ENCODE assay signal across 11 cellular contexts in the genomic region with DNA sequence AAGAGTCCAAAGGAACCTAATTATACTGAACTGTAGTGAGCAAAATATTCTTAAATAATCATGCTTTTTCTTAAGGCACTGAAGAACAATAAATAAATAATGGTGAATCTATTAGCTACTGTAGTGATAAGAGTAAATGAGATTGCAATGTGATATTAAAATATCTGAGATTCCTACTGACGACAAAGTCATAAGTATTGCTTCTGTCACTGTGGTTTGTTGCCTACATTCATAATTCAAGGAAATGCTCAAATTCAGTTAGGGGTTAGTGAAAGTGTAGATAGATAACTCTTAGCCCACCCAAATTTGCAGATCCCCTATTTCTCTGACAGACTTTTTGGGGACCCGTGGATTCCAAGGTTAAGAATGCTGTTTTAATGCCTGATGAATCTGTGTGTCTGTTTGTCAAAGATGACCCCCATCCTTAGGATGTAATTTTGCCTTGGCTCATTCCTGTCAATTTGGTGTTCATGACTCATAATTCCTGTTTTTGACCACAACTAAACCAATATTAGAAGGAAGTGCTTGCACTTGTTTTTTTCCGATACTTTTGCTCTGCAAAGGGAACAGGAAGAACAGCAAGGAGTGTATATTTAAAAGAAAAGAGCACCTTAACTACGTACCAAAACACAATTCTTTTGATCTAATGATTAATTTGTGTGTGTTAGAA.
A peak's percentile ranks its signal among the peaks of the same experiment; 100 is the strongest.
DNase-seq lines count a peak whose midpoint lies in the region; ATAC-seq and TF ChIP-seq lines count a peak whose summit lies in the region.
"Had no signal": no experiment of that assay in that cellular context is flagged by ENCODE, and none has a peak within 500 bp of the region (broad histone marks: within the 10 kb centered on the region; RNA-seq: fewer than 3 reads in every experiment).

No MANE protein-coding gene starts in this region.

- H3K36me3 ChIP-seq in cardiac muscle cell (no peaks in the 10 kb centered on the region), body of pancreas (replicated peaks in 1 of 2; ENCODE audit: insufficient read depth in 1 of 2, low read depth in 2 of 2) (no peaks in the 10 kb centered on the region), lung (ENCODE audit: control insufficient read depth in 2 of 2, insufficient read depth in 2 of 2, low read length in 2 of 2) (no peaks in the 10 kb centered on the region), upper lobe of right lung (no peaks in the 10 kb centered on the region)

- H3K9me3 ChIP-seq in cardiac muscle cell (ENCODE audit: low read depth) (no peaks in the 10 kb centered on the region), right cardiac atrium (ENCODE audit: control insufficient read depth, low read length) (no peaks in the 10 kb centered on the region), body of pancreas (peaks cover 0 to 2% (median 0%) of the 10 kb centered on the region in 3 donors), lung (ENCODE audit: control insufficient read depth in 2 of 2, insufficient read depth in 1 of 2, low read length in 1 of 2) (no peaks in the 10 kb centered on the region), upper lobe of right lung (no peaks in the 10 kb centered on the region)

- no peak for TF ChIP-seq CTCF in cardiac muscle cell (IDR thresholded peaks at IDR 0.05; ENCODE audit: low read depth, low read length)
- TF ChIP-seq CTCF in body of pancreas (IDR thresholded peaks at IDR 0.05), result no peak
- no peak for TF ChIP-seq CTCF in lung (IDR thresholded peaks at IDR 0.05; ENCODE audit: control extremely low read depth, extremely low read depth)
- TF ChIP-seq CTCF in upper lobe of right lung (IDR thresholded peaks at IDR 0.05), result no peak

- peak overlapping the region; percentile 92 for H3K27ac ChIP-seq in cardiac muscle cell
- no peak overlapping the region for H3K27ac ChIP-seq in right cardiac atrium (ENCODE audit: low read length)
- peak overlapping the region; percentile 76 to 98 (median 91) for H3K27ac ChIP-seq in body of pancreas
- H3K27ac ChIP-seq in lung (ENCODE audit: low read depth in 1 of 2, low read length in 1 of 2), result peak overlapping the region; percentile 45 to 79
- H3K27ac ChIP-seq in upper lobe of right lung, result peak overlapping the region; percentile 92

- no peak overlapping the region for H3K4me3 ChIP-seq in cardiac muscle cell
- H3K4me3 ChIP-seq in right cardiac atrium (ENCODE audit: low read length), result no peak overlapping the region
- no peak overlapping the region for H3K4me3 ChIP-seq in body of pancreas
- H3K4me3 ChIP-seq in lung, result no peak overlapping the region
- H3K4me3 ChIP-seq in upper lobe of right lung, result no peak overlapping the region

- peaks cover 34% of the 10 kb centered on the region for H3K4me1 ChIP-seq in cardiac muscle cell (ENCODE audit: low read depth)
- peaks cover 7% of the 10 kb centered on the region for H3K4me1 ChIP-seq in right cardiac atrium (ENCODE audit: control insufficient read depth, insufficient read depth, low read length)
- peaks cover 78% of the 10 kb centered on the region for H3K4me1 ChIP-seq in body of pancreas
- H3K4me1 ChIP-seq in lung (ENCODE audit: control insufficient read depth in 2 of 2, insufficient read depth in 2 of 2, low read length in 2 of 2), result peaks cover 4 to 31% of the 10 kb centered on the region in 2 donors
- H3K4me1 ChIP-seq in upper lobe of right lung, result peaks cover 55% of the 10 kb centered on the region

- no peak for TF ChIP-seq POLR2A in body of pancreas (IDR thresholded peaks at IDR 0.05)

- ATAC-seq in right cardiac atrium, result no peak
- ATAC-seq in body of pancreas, result no peak
- no peak for ATAC-seq in lung (ENCODE audit: insufficient read depth, low FRiP score)
- ATAC-seq in upper lobe of right lung, result no peak
- no peak for ATAC-seq in GM21717 (IDR thresholded peaks at IDR 0.05; ENCODE audit: unreplicated experiment)

- DNase-seq in cardiac muscle cell (ENCODE audit: low read depth in 1 of 2, low spot score in 1 of 2), result no peak
- no peak for DNase-seq in right cardiac atrium
- no peak for DNase-seq in body of pancreas
- no peak for DNase-seq in lung (ENCODE audit: low spot score)
- no peak for DNase-seq in upper lobe of right lung
- no peak for DNase-seq in NAMALWA (ENCODE audit: low spot score)
- DNase-seq in OCI-M1 (lab: John Stamatoyannopoulos, UW), result no peak
- DNase-seq: activated CD4-positive, alpha-beta T cell treated with anti-CD3 and anti-CD28 coated beads, Interleukin-2, amount 50 U/mL, for 48 hours; NCI-H2081 treated with DMSO at 0.1 percent for 48 hours; Right ventricle myocardium superior had no signal

- 57% methylated on average over 4 of the region's 4 CpGs for WGBS in right cardiac atrium
- WGBS in body of pancreas, 2 donors, result 43 to 48% methylated on average over 4 of the region's 4 CpGs
- WGBS in lung, 2 donors, result 35 to 36% methylated on average over 4 of the region's 4 CpGs

- H3K27me3 ChIP-seq in cardiac muscle cell (no peaks in the 10 kb centered on the region), right cardiac atrium (ENCODE audit: control insufficient read depth, insufficient read depth) (no peaks in the 10 kb centered on the region), body of pancreas (no peaks in the 10 kb centered on the region), lung (ENCODE audit: control insufficient read depth, insufficient read depth) (no peaks in the 10 kb centered on the region), upper lobe of right lung (no peaks in the 10 kb centered on the region)

- intact Hi-C loops in right cardiac atrium (cut with DNase I) (loop anchor here in 1 of 4 donors (10.0 kb wide), 1 partner anchor 83 kb away; a partner anchor contains a TSS), body of pancreas (cut with DNase I) (no loop called here), upper lobe of right lung (cut with DNase I) (no loop called here)
